1 cellular context compared by ENCODE assay signal in genomic region chr2:207531024-207531411, GRCh38.
TF ChIP-seq lines count a peak whose summit lies in the region.

No MANE protein-coding gene starts in this region.

TF ChIP-seq in WTC11, 78 proteins besides CTCF, POLR2A, EP300 and RAD21 (continued from another document):
- no peak for TF ChIP-seq E2F4 (CRISPR knock-in tag; IDR thresholded peaks at IDR 0.05; ENCODE audit: borderline replicate concordance, low read depth)
- no peak for TF ChIP-seq GABPB1 (CRISPR knock-in tag; IDR thresholded peaks at IDR 0.05)
- TF ChIP-seq CREB1 (CRISPR knock-in tag; IDR thresholded peaks at IDR 0.05): no peak
- TF ChIP-seq ETV6 (CRISPR knock-in tag; IDR thresholded peaks at IDR 0.05): no peak
- no peak for TF ChIP-seq E2F5 (CRISPR knock-in tag; IDR thresholded peaks at IDR 0.05)
- TF ChIP-seq MXD4 (CRISPR knock-in tag; IDR thresholded peaks at IDR 0.05; ENCODE audit: borderline replicate concordance): no peak
